7 cellular contexts compared by ENCODE assay signal in the genomic region with DNA sequence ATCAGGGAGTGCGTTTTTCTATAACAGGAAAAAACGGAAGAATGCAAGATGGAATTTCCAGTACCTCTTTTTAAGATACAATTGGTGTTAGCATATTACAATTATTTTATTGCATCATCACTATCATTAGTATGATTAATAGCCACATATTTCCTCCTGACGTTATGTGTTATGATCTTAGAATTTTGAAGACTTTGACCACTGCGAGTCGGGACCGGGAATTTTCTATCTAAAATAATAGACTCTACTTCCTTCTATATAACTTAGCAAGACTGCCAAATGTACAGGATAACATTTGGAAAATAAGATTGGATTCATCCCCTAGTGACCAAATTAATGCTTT. TPM values are rescaled to one million over a fixed set of nuclear protein-coding genes. Genes with fewer than 3 reads are reported as not detected.
DNase-seq lines count a peak whose midpoint lies in the region; ATAC-seq and TF ChIP-seq lines count a peak whose summit lies in the region.

No MANE protein-coding gene starts in this region.

- H3K27ac ChIP-seq in HUES48 (ENCODE audit: low read depth, low read length): peak overlapping the region; percentile 95
- H3K27ac ChIP-seq in mammary epithelial cell (ENCODE audit: insufficient read depth, low read depth, low read length): peak overlapping the region; percentile 92
- H3K27ac ChIP-seq in lower lobe of right lung: peak overlapping the region; percentile 93
- H3K27ac ChIP-seq in transverse colon: peak overlapping the region; percentile 96 to 98 (median 97)

- TF ChIP-seq POLR2A in transverse colon (IDR thresholded peaks at IDR 0.05): no peak

- dilution Hi-C loops in mammary epithelial cell (cut with HindIII; ENCODE audit: low sequenced_read_pairs): no loop called here

- DNase-seq in mammary epithelial cell (no peak), lower lobe of right lung (no peak), transverse colon (no peak), NCI-H82 (lab: John Stamatoyannopoulos, UW) (no peak), cortex of kidney (lab: John Stamatoyannopoulos, UW) (no peak), nephron progenitor cell (no peak)

- H3K27me3 Mint-ChIP-seq in nephron progenitor cell (ENCODE audit: low read depth, poor library complexity): no peaks in the 10 kb centered on the region

- peaks cover 11% of the 10 kb centered on the region for H3K4me1 Mint-ChIP-seq in nephron progenitor cell

- in situ Hi-C loops in mammary epithelial cell (cut with MboI; ENCODE audit: low sequenced_read_pairs in 2 of 2): no loop called here
- in situ Hi-C loops in transverse colon (cut with MboI; ENCODE audit: low pct_ligation_motif_present in 1 of 4, low pct_unique_long_range_greater_than_20kb in 1 of 4, low sequenced_read_pairs in 3 of 4): no loop called here

- peaks cover 14% of the 10 kb centered on the region for H3K36me3 Mint-ChIP-seq in nephron progenitor cell (ENCODE audit: low read depth)

- WGBS in mammary epithelial cell (ENCODE audit: low coverage, missing lambda C conversion rate): 26% methylated on average over 6 of the region's 6 CpGs
- 0 to 7% methylated on average over 6 of the region's 6 CpGs for WGBS in transverse colon (ENCODE audit: low coverage in 1 of 2), 2 donors

- H3K4me2 ChIP-seq in mammary epithelial cell (ENCODE audit: insufficient read depth, low read depth, low read length): peak overlapping the region; percentile 94

- TF ChIP-seq CTCF in mammary epithelial cell (conservative IDR thresholded peaks at IDR 0.05 in 1 of 2, IDR thresholded peaks at IDR 0.05 in 1 of 2; ENCODE audit: extremely low read depth in 1 of 2, insufficient read depth in 1 of 2, low read depth in 1 of 2, low read length in 2 of 2) (no peak), lower lobe of right lung (IDR thresholded peaks at IDR 0.05) (no peak), transverse colon (IDR thresholded peaks at IDR 0.05) (no peak), nephron progenitor cell (IDR thresholded peaks at IDR 0.05) (no peak)

- H3K36me3 ChIP-seq in HUES48 (ENCODE audit: control insufficient read depth, insufficient read depth, low read length): peaks cover 11% of the 10 kb centered on the region
- peaks cover 4% of the 10 kb centered on the region for H3K36me3 ChIP-seq in mammary epithelial cell (ENCODE audit: insufficient read depth, low read length)
- peaks cover 6% of the 10 kb centered on the region for H3K36me3 ChIP-seq in lower lobe of right lung
- no peaks in the 10 kb centered on the region for H3K36me3 ChIP-seq in transverse colon

- H3K9ac ChIP-seq in HUES48 (ENCODE audit: low read depth, low read length) (peak overlapping the region; percentile 93; the same call in 1 of the 2 replicates), mammary epithelial cell (ENCODE audit: insufficient read depth, low read length) (peak overlapping the region; percentile 81)

- TF ChIP-seq EP300 in transverse colon (IDR thresholded peaks at IDR 0.05; ENCODE audit: low read depth): no peak

- H3K27ac Mint-ChIP-seq in nephron progenitor cell: no peak overlapping the region

- CTCF ChIA-PET in mammary epithelial cell (lab: Charles Lee; ENCODE audit: low non-redundant PET): interaction anchor here (0.6 to 1.1 kb wide), 2 partner anchors 68 to 191 kb away, joined by 5 to 6 read pairs; no protein-coding TSS in a partner anchor

- H3K9me3 Mint-ChIP-seq in nephron progenitor cell: no peaks in the 10 kb centered on the region

- H3K9me3 ChIP-seq in HUES48 (ENCODE audit: control insufficient read depth, insufficient read depth, low read length) (no peaks in the 10 kb centered on the region), mammary epithelial cell (replicated peaks; ENCODE audit: insufficient read depth, low read length) (no peaks in the 10 kb centered on the region), lower lobe of right lung (no peaks in the 10 kb centered on the region), transverse colon (no peaks in the 10 kb centered on the region)

- no peak for ATAC-seq in lower lobe of right lung

- peak overlapping the region; percentile 91 for H2AFZ ChIP-seq in mammary epithelial cell (ENCODE audit: low read depth, low read length)

- no TSS peak for BruUV-seq in mammary epithelial cell (replicated peaks; lab: Mats Ljungman, UMichigan)

- intact Hi-C loops in mammary epithelial cell (cut with micrococcal nuclease): loop anchor here (1.0 to 5.0 kb wide), 5 partner anchors 8 to 352 kb away; no protein-coding TSS in a partner anchor
- intact Hi-C loops in lower lobe of right lung (cut with DNase I): no loop called here
- intact Hi-C loops in transverse colon (cut with DNase I; ENCODE audit: low total_unique reads): no loop called here

- no peak overlapping the region for H3K4me3 Mint-ChIP-seq in nephron progenitor cell

- H3K27me3 ChIP-seq in HUES48 (ENCODE audit: control insufficient read depth, insufficient read depth, low read length) (no peaks in the 10 kb centered on the region), mammary epithelial cell (ENCODE audit: insufficient read depth, low read length) (no peaks in the 10 kb centered on the region), lower lobe of right lung (ENCODE audit: low read depth) (no peaks in the 10 kb centered on the region), transverse colon (no peaks in the 10 kb centered on the region)

- no peaks in the 10 kb centered on the region for H4K20me1 ChIP-seq in mammary epithelial cell (ENCODE audit: insufficient read depth, low read length)

- H3K4me1 ChIP-seq in HUES48 (ENCODE audit: control insufficient read depth, insufficient read depth, low read length) (peaks cover 25% of the 10 kb centered on the region), mammary epithelial cell (ENCODE audit: insufficient read depth, low read length) (peaks cover 20% of the 10 kb centered on the region), lower lobe of right lung (peaks cover 11% of the 10 kb centered on the region), transverse colon (peaks cover 0 to 27% (median 14%) of the 10 kb centered on the region in 4 donors)

- H3K79me2 ChIP-seq in mammary epithelial cell (ENCODE audit: insufficient read depth, low read length): peaks cover 45% of the 10 kb centered on the region

- H3K4me3 ChIP-seq in HUES48 (ENCODE audit: low read depth, low read length) (peak overlapping the region; percentile 78), mammary epithelial cell (replicated peaks in 1 of 3; ENCODE audit: insufficient read depth in 1 of 3, low read depth in 2 of 3, low read length in 3 of 3) (peak overlapping the region; percentile 73 to 91 (median 82)), lower lobe of right lung (peak overlapping the region; percentile 89), transverse colon (peak overlapping the region; percentile 77 to 99 (median 96))

RNA-seq across cellular contexts. Expression of gene SAV1, which starts 0.7 kb away (rescaled TPM):
- 10 to 100 TPM; 53.3 to 63.5 TPM for total RNA-seq in mammary epithelial cell
- polyA plus RNA-seq in mammary epithelial cell: 23.6 TPM
- 25.5 TPM for polyA minus RNA-seq in mammary epithelial cell
- total RNA-seq in lower lobe of right lung: 39.3 TPM
- total RNA-seq in transverse colon: 10 to 100 TPM; 14.9 to 81.0 (median 23.2) TPM
